In genomic region chr20:19785886-19786285, GRCh38 we compare ENCODE assay signal across 1 cellular context.
TF ChIP-seq lines count a peak whose summit lies in the region.

No MANE protein-coding gene starts in this region.

TF ChIP-seq in HCT116, 20 proteins besides CTCF, POLR2A, EP300 and RAD21 (continued from another document):
- no peak for TF ChIP-seq REST (IDR thresholded peaks at IDR 0.05; ENCODE audit: low read depth)
- TF ChIP-seq EGR1 (IDR thresholded peaks at IDR 0.05; ENCODE audit: low read depth), result no peak
- TF ChIP-seq SIN3A (IDR thresholded peaks at IDR 0.05; ENCODE audit: low read depth), result no peak
- no peak for TF ChIP-seq CBX3 (IDR thresholded peaks at IDR 0.05; ENCODE audit: low read depth)
- TF ChIP-seq ZFX (IDR thresholded peaks at IDR 0.05), result no peak
